In the genomic region with DNA sequence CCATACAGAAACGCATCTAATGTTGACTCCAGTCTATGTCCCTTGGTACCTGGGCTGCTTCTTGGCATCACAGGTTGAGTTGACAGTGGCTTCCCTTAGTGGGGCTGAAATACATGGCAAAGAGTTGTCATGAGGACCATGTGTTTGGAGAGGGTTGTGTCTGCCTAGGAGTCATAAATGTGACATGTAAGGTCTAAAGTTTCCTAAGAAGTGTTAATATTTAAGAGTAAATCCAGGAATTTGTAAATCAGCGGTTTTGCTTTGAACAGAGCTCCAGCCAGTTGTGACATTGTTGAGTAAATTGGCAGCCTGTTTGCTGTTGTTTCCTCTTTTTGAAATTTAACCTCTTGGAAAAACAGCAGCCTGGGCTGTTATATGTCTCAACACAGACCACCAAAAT, we compare ENCODE assay signal across 17 cellular contexts.
DNase-seq lines count a peak whose midpoint lies in the region; ATAC-seq, FAIRE-seq and TF ChIP-seq lines count a peak whose summit lies in the region.
"Had no signal": no experiment of that assay in that cellular context is flagged by ENCODE, and none has a peak within 500 bp of the region (broad histone marks: within the 10 kb centered on the region; RNA-seq: fewer than 3 reads in every experiment).

No MANE protein-coding gene starts in this region.

- no peak overlapping the region for H3K14ac ChIP-seq in H1 (ENCODE audit: insufficient read length)

- POLR2A ChIA-PET in HepG2 (lab: Yijun Ruan, JAX), result no interaction called here
- POLR2A ChIA-PET in H1 (lab: Charles Lee; ENCODE audit: partially characterized antibody), result no interaction called here

- no peak overlapping the region for H4K5ac ChIP-seq in H1 (ENCODE audit: insufficient read length, low read depth, low read length)

- H2BK120ac ChIP-seq in H1 (replicated peaks; ENCODE audit: low read depth, low read length), result no peak overlapping the region

- H3K23me2 ChIP-seq in H1 (ENCODE audit: low read depth, low read length), result no peaks in the 10 kb centered on the region

- H3K56ac ChIP-seq in H1 (replicated peaks; ENCODE audit: insufficient read length, low read depth, low read length), result no peak overlapping the region

- no peak for TF ChIP-seq POLR2A in HepG2 (IDR thresholded peaks at IDR 0.05; ENCODE audit: insufficient read depth in 1 of 2, low read depth in 2 of 2, low read length in 2 of 2)
- TF ChIP-seq POLR2A in H1 (IDR thresholded peaks at IDR 0.05; ENCODE audit: control extremely low read depth in 1 of 2, low read depth in 2 of 2, low read length in 2 of 2), result no peak
- TF ChIP-seq POLR2A in right lobe of liver (IDR thresholded peaks at IDR 0.05), result peak; percentile 49

- in situ Hi-C loops in HepG2 (cut with HindIII; ENCODE audit: extremely low pct_ligation_motif_present, low pct_unique_long_range_greater_than_20kb), result no loop called here

- no peak overlapping the region for H2AK5ac ChIP-seq in H1 (ENCODE audit: low read depth, low read length)

- no peak overlapping the region for H3K9ac ChIP-seq in liver (ENCODE audit: low read depth in 1 of 2, low read length in 2 of 2)
- H3K9ac ChIP-seq in HepG2 (ENCODE audit: insufficient read depth, low read depth, low read length), result no peak overlapping the region
- no peak overlapping the region for H3K9ac ChIP-seq in H1 (replicated peaks in 1 of 4; ENCODE audit: extremely low read depth in 1 of 4, low read depth in 3 of 4, low read length in 3 of 4)
- no peak overlapping the region for H3K9ac ChIP-seq in smooth muscle cell (ENCODE audit: low read depth)

- H3K18ac ChIP-seq in H1 (ENCODE audit: extremely low read depth, low read length), result no peak overlapping the region

- no peaks in the 10 kb centered on the region for H3K79me1 ChIP-seq in H1 (ENCODE audit: low read depth, low read length)

- CTCF ChIA-PET in HepG2 (lab: Yijun Ruan, JAX; ENCODE audit: low intra/inter-chr PET ratio, low total read pairs), result no interaction called here
- CTCF ChIA-PET in H1 (lab: Charles Lee; ENCODE audit: partially characterized antibody), result interaction anchor here (0.6 to 0.7 kb wide), 2 partner anchors 8 to 264 kb away, joined by 3 to 4 read pairs; no protein-coding TSS in a partner anchor

- H3K36me3 ChIP-seq in liver (ENCODE audit: control insufficient read depth in 4 of 4, insufficient read depth in 3 of 4, low read depth in 1 of 4, low read length in 3 of 4) (no peaks in the 10 kb centered on the region), HepG2 (replicated peaks in 1 of 2; ENCODE audit: control insufficient read depth in 1 of 2, insufficient read depth in 2 of 2, low read length in 2 of 2) (no peaks in the 10 kb centered on the region), H1 (ENCODE audit: control insufficient read depth in 2 of 4, insufficient read depth in 4 of 4, low read length in 3 of 4) (no peaks in the 10 kb centered on the region), right lobe of liver (no peaks in the 10 kb centered on the region), smooth muscle cell (ENCODE audit: low read depth) (no peaks in the 10 kb centered on the region)

- H3K23ac ChIP-seq in H1 (ENCODE audit: insufficient read length), result no peak overlapping the region

- H4K91ac ChIP-seq in H1 (replicated peaks; ENCODE audit: insufficient read length, low read length), result no peak overlapping the region

- H3K4me3 ChIP-seq in liver (ENCODE audit: low read depth in 1 of 3, low read length in 3 of 3) (peak overlapping the region in 1 of 3 donors; percentile 0), HepG2 (replicated peaks in 1 of 3; ENCODE audit: insufficient read depth in 1 of 3, low read depth in 2 of 3, low read length in 3 of 3) (no peak overlapping the region), H1 (ENCODE audit: extremely low read depth in 1 of 4, insufficient read depth in 2 of 4, low read depth in 3 of 4, low read length in 4 of 4) (no peak overlapping the region), right lobe of liver (no peak overlapping the region), smooth muscle cell (no peak overlapping the region)
- H3K4me3 ChIP-seq: SK-N-MC had no signal

- TF ChIP-seq CTCF in liver (IDR thresholded peaks at IDR 0.05; ENCODE audit: low read depth, low read length, missing input control), result no peak
- TF ChIP-seq CTCF in HepG2 (CRISPR knock-in tag; IDR thresholded peaks at IDR 0.05), result no peak
- TF ChIP-seq CTCF in H1 (IDR thresholded peaks at IDR 0.05; ENCODE audit: control extremely low read depth in 1 of 3, insufficient read depth in 1 of 3, low read depth in 1 of 3, low read length in 3 of 3), result no peak
- no peak for TF ChIP-seq CTCF in right lobe of liver (IDR thresholded peaks at IDR 0.05)
- no peak for TF ChIP-seq CTCF in smooth muscle cell (IDR thresholded peaks at IDR 0.05; ENCODE audit: borderline replicate concordance, insufficient read depth, poor library complexity, severe bottlenecking)

- H3K4me1 ChIP-seq in liver (ENCODE audit: control insufficient read depth in 4 of 4, insufficient read depth in 4 of 4, low read length in 3 of 4) (peaks cover 4 to 41% (median 35%) of the 10 kb centered on the region in 4 donors), HepG2 (ENCODE audit: insufficient read depth, low read length) (no peaks in the 10 kb centered on the region), H1 (replicated peaks in 1 of 4; ENCODE audit: control insufficient read depth in 3 of 4, insufficient read depth in 4 of 4, low read length in 3 of 4) (peaks cover 0 to 5% (median 0%) of the 10 kb centered on the region in 4 experiments; a peak in 3 of 7 replicates), right lobe of liver (peaks cover 0 to 56% (median 18%) of the 10 kb centered on the region in 4 donors), smooth muscle cell (ENCODE audit: low read depth) (no peaks in the 10 kb centered on the region)

- H2AFZ ChIP-seq in HepG2 (ENCODE audit: low read length) (no peak overlapping the region), H1 (ENCODE audit: low read length) (peak overlapping the region; percentile 92), smooth muscle cell (ENCODE audit: low read depth) (peak overlapping the region; percentile 12)

- peak overlapping the region; percentile 2; the same call in 1 of the 2 replicates for H2BK20ac ChIP-seq in H1 (ENCODE audit: low read length)

- H2BK12ac ChIP-seq in H1 (ENCODE audit: low read depth, low read length), result peak overlapping the region; percentile 12; the same call in 1 of the 2 replicates

- FAIRE-seq in HepG2 (lab: Jason Lieb, UNC) (no peak), H1 (lab: Jason Lieb, UNC) (no peak)
- FAIRE-seq: A204.1 had no signal

- peak overlapping the region; percentile 25; the same call in 1 of the 2 replicates for H2BK15ac ChIP-seq in H1 (ENCODE audit: low read length)

- no peaks in the 10 kb centered on the region for H3F3A ChIP-seq in smooth muscle cell (ENCODE audit: low read depth)

- H3K27me3 ChIP-seq in liver (ENCODE audit: control insufficient read depth in 4 of 4, insufficient read depth in 4 of 4, low read length in 3 of 4) (no peaks in the 10 kb centered on the region), HepG2 (ENCODE audit: control insufficient read depth in 1 of 2, insufficient read depth in 2 of 2, low read length in 2 of 2) (no peaks in the 10 kb centered on the region), H1 (replicated peaks in 1 of 4; ENCODE audit: control insufficient read depth in 3 of 4, extremely low read depth in 1 of 4, insufficient read depth in 3 of 4, low read length in 3 of 4) (no peaks in the 10 kb centered on the region), right lobe of liver (no peaks in the 10 kb centered on the region), smooth muscle cell (ENCODE audit: low read depth) (no peaks in the 10 kb centered on the region)

- H4K8ac ChIP-seq in H1 (ENCODE audit: extremely low read depth, insufficient read depth, low read length), result no peak overlapping the region

- no peak overlapping the region for H3K4me2 ChIP-seq in HepG2 (ENCODE audit: low read depth, low read length)
- H3K4me2 ChIP-seq in H1 (ENCODE audit: insufficient read depth in 1 of 2, low read depth in 2 of 2, low read length in 2 of 2), result no peak overlapping the region
- no peak overlapping the region for H3K4me2 ChIP-seq in smooth muscle cell

- peak overlapping the region; percentile 58 to 94 for H3K27ac ChIP-seq in liver (ENCODE audit: low read depth in 1 of 2, low read length in 2 of 2)
- no peak overlapping the region for H3K27ac ChIP-seq in HepG2 (ENCODE audit: extremely low read length, insufficient read depth, low read length)
- no peak overlapping the region for H3K27ac ChIP-seq in H1 (ENCODE audit: low read depth, low read length)
- peak overlapping the region in 2 of 3 donors; percentile 49 to 84 for H3K27ac ChIP-seq in right lobe of liver
- no peak overlapping the region for H3K27ac ChIP-seq in smooth muscle cell (ENCODE audit: low read depth)
- H3K27ac ChIP-seq: SK-N-MC had no signal

- no peak overlapping the region for H3K4ac ChIP-seq in H1 (replicated peaks; ENCODE audit: insufficient read length, low read depth, low read length)

- H3K79me2 ChIP-seq in HepG2 (ENCODE audit: insufficient read depth, low read length) (no peaks in the 10 kb centered on the region), H1 (ENCODE audit: control insufficient read depth in 1 of 2, insufficient read depth in 2 of 2, low read length in 2 of 2) (no peaks in the 10 kb centered on the region), smooth muscle cell (ENCODE audit: low read depth) (no peaks in the 10 kb centered on the region)

- no peaks in the 10 kb centered on the region for H3K9me3 ChIP-seq in liver (ENCODE audit: control insufficient read depth in 4 of 4, low read length in 3 of 4)
- no peaks in the 10 kb centered on the region for H3K9me3 ChIP-seq in HepG2 (ENCODE audit: low read length)
- no peaks in the 10 kb centered on the region for H3K9me3 ChIP-seq in H1 (ENCODE audit: insufficient read depth in 2 of 2, low read depth in 1 of 2, low read length in 1 of 2)
- no peaks in the 10 kb centered on the region for H3K9me3 ChIP-seq in right lobe of liver
- no peaks in the 10 kb centered on the region for H3K9me3 ChIP-seq in smooth muscle cell (replicated peaks; ENCODE audit: low read depth)

- DNase-seq in HepG2 (ENCODE audit: low spot score) (no peak), H1 (ENCODE audit: low read depth in 1 of 2, low spot score in 2 of 2) (no peak), right lobe of liver (peak in 1 of 3 donors; percentile 49), smooth muscle cell (lab: John Stamatoyannopoulos, UW; ENCODE audit: unreplicated experiment) (no peak), DMS153 (lab: John Stamatoyannopoulos, UW) (no peak), HT-29 (ENCODE audit: low spot score) (no peak), medulla oblongata (ENCODE audit: extremely low spot score) (no peak)
- DNase-seq: GOT3; Karpas-422; NCI-H146; NCI-H2227 treated with DMSO at 0.1 percent for 48 hours; NCI-H524 treated with DMSO at 0.1 percent for 48 hours; NK-92 treated with Interleukin-12 subunit alpha and Interleukin-12 subunit beta, amount 100 ng/mL, for 24 hours; PC-3 had no signal

- no TSS peak for BruUV-seq in HepG2 (replicated peaks; lab: Mats Ljungman, UMichigan)

- TF ChIP-seq EP300 in HepG2 (IDR thresholded peaks at IDR 0.05; ENCODE audit: low read depth in 2 of 2, low read length in 2 of 2), result no peak
- no peak for TF ChIP-seq EP300 in HepG2 (CRISPR knock-in tag; IDR thresholded peaks at IDR 0.05; ENCODE audit: borderline replicate concordance)
- no peak for TF ChIP-seq EP300 in H1 (IDR thresholded peaks at IDR 0.05; ENCODE audit: borderline replicate concordance in 1 of 2, low read depth in 2 of 2, low read length in 2 of 2)

- 32% methylated on average over 2 of the region's 2 CpGs for WGBS in liver
- 4% methylated on average over 2 of the region's 2 CpGs for WGBS in HepG2 (ENCODE audit: low lambda C conversion rate)
- WGBS in H1 (ENCODE audit: extremely low coverage in 1 of 2, insufficient coverage in 1 of 2, insufficient read length in 1 of 2, insufficient replicate concordance in 2 of 2, low coverage in 1 of 2, low lambda C conversion rate in 2 of 2, missing lambda C conversion rate in 1 of 2), 2 experiments, result 85% methylated on average over 2 of the region's 2 CpGs; no CpG with 5 or more reads in 1 of the 2 experiments
- 15% methylated on average over 2 of the region's 2 CpGs for WGBS in right lobe of liver (ENCODE audit: insufficient coverage, low coverage, low lambda C conversion rate, missing lambda C conversion rate)
- WGBS in smooth muscle cell (ENCODE audit: low lambda C conversion rate), result 72% methylated on average over 2 of the region's 2 CpGs

- H4K20me1 ChIP-seq in HepG2 (ENCODE audit: insufficient read depth, low read length) (no peaks in the 10 kb centered on the region), H1 (replicated peaks in 1 of 2; ENCODE audit: control insufficient read depth in 1 of 2, insufficient read depth in 2 of 2, low read length in 2 of 2) (no peaks in the 10 kb centered on the region), smooth muscle cell (ENCODE audit: low read depth) (no peaks in the 10 kb centered on the region)

- ATAC-seq in HepG2, result no peak
- peak; percentile 75 to 86 (median 78) for ATAC-seq in right lobe of liver
- ATAC-seq: PC-3 had no signal

- peak in 1 of 2 donors; percentile 42 for TF ChIP-seq RAD21 in liver (IDR thresholded peaks at IDR 0.05)
- TF ChIP-seq RAD21 in HepG2 (CRISPR knock-in tag; IDR thresholded peaks at IDR 0.05), result no peak
- TF ChIP-seq RAD21 in H1 (IDR thresholded peaks at IDR 0.05 in 1 of 2, conservative IDR thresholded peaks at IDR 0.05 in 1 of 2; ENCODE audit: low read depth in 2 of 2, low read length in 2 of 2), result no peak

- intact Hi-C loops in HepG2 (cut with micrococcal nuclease; ENCODE audit: unreplicated experiment), result no loop called here
- intact Hi-C loops in right lobe of liver (cut with DNase I), result no loop called here

- no peak overlapping the region for H2BK5ac ChIP-seq in H1 (ENCODE audit: low read depth, low read length)

Comparison
In these comparisons a context has a peak if more than half of its experiments do, and no peak if none do; other contexts are left out.
1. H3K27ac ChIP-seq: peak in liver (2 of 2) and right lobe of liver (2 of 3); none in HepG2 (single experiment), H1 (single experiment) and smooth muscle cell (single experiment).